Comparison of ENCODE assay signal across 27 cellular contexts in the genomic region with DNA sequence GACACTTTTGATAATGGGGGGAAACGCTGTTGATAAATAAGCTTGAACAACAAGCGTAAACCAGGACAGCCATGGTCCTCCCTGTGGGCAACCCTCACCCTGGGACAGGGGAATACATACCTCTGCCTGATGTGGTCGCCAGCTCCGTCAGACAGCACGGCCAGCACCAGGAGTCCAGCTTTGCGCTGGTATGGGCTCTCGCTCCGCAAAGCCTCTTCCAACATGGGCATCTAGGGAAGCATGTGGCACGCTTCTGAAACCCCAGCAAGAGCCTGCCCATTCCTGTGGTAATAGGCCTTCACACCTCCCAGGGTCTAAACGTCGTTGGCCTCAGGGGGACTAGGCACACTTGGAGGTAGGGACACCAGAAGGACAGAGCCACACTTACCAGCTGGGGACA. TPM values are rescaled to one million over a fixed set of nuclear protein-coding genes. Genes with fewer than 3 reads are reported as not detected.
"Had no signal": no experiment of that assay in that cellular context is flagged by ENCODE, and none has a peak within 500 bp of the region (broad histone marks: within the 10 kb centered on the region; RNA-seq: fewer than 3 reads in every experiment).

No MANE protein-coding gene starts in this region.

- H3K4me3 Mint-ChIP-seq: activated B cell treated with CpG ODN at 0.5 μM for 24 hours; activated CD4-positive, alpha-beta memory T cell treated with anti-CD3 and anti-CD28 coated beads, Interleukin-2, amount 10 ng/mL, durations not matched to agents 7 days and 5 days; activated T-helper 17 cell treated with anti-CD3 and anti-CD28 coated beads, Interleukin-2, amount 50 U/mL, for 72 hours; T-cell had no signal

- H3K9me3 ChIP-seq: adrenal gland, breast epithelium had no signal

- ATAC-seq: activated T-helper 17 cell treated with anti-CD3 and anti-CD28 coated beads, Interleukin-2, amount 50 U/mL, for 72 hours; K562; PC-3; T-cell had no signal

- H3K9me3 Mint-ChIP-seq: activated B cell treated with CpG ODN at 0.5 μM for 24 hours; activated CD4-positive, alpha-beta memory T cell treated with anti-CD3 and anti-CD28 coated beads, Interleukin-2, amount 10 ng/mL, durations not matched to agents 7 days and 5 days; activated naive CD4-positive, alpha-beta T cell treated with anti-CD3 and anti-CD28 coated beads for 36 hours; activated T-helper 17 cell treated with anti-CD3 and anti-CD28 coated beads, Interleukin-2, amount 50 U/mL, for 72 hours; T-cell had no signal

- H3K27ac ChIP-seq: adrenal gland, breast epithelium had no signal

- H3K27me3 Mint-ChIP-seq: activated B cell treated with CpG ODN at 0.5 μM for 24 hours; activated CD4-positive, alpha-beta memory T cell treated with anti-CD3 and anti-CD28 coated beads, Interleukin-2, amount 10 ng/mL, durations not matched to agents 7 days and 5 days; activated naive CD8-positive, alpha-beta T cell; activated T-helper 17 cell treated with anti-CD3 and anti-CD28 coated beads, Interleukin-2, amount 50 U/mL, for 72 hours; T-cell had no signal

- H3K4me3 ChIP-seq: adrenal gland, breast epithelium, K562 had no signal

- H3K27me3 ChIP-seq: adrenal gland, breast epithelium had no signal

- H3K27ac Mint-ChIP-seq: activated B cell treated with CpG ODN at 0.5 μM for 24 hours; activated CD4-positive, alpha-beta memory T cell treated with anti-CD3 and anti-CD28 coated beads, Interleukin-2, amount 10 ng/mL, durations not matched to agents 7 days and 5 days; activated naive CD4-positive, alpha-beta T cell treated with anti-CD3 and anti-CD28 coated beads for 36 hours; activated naive CD8-positive, alpha-beta T cell; activated T-helper 17 cell treated with anti-CD3 and anti-CD28 coated beads, Interleukin-2, amount 50 U/mL, for 72 hours; T-cell had no signal

- DNase-seq: activated B cell treated with CpG ODN at 0.5 μM for 24 hours; activated CD4-positive, alpha-beta memory T cell treated with anti-CD3 and anti-CD28 coated beads, Interleukin-2, amount 10 ng/mL, durations not matched to agents 7 days and 5 days; activated CD4-positive, alpha-beta T cell treated with anti-CD3 and anti-CD28 coated beads for 1 hour; activated CD4-positive, alpha-beta T cell treated with anti-CD3 and anti-CD28 coated beads, Interleukin-2, amount 50 U/mL, for 1 hour; activated gamma-delta T cell; activated naive CD4-positive, alpha-beta T cell treated with anti-CD3 and anti-CD28 coated beads for 36 hours; activated T-cell treated with anti-CD3 and anti-CD28 coated beads, Interleukin-2, amount 50 U/mL, for 48 hours; adrenal gland; caudate nucleus; Karpas-422; MM.1S; NCI-H1105; NCI-H1436; NCI-H1694 treated with DMSO at 0.1 percent for 48 hours; NCI-H2029 treated with DMSO at 0.1 percent for 48 hours; NCI-H446; NCI-H524; PC-3; SIG-M5; T-cell; T-helper 2 cell; T1000 had no signal

RNA-seq across cellular contexts. Expression of a gene that starts 19.8 kb away (rescaled TPM):
- total RNA-seq: activated naive CD4-positive, alpha-beta T cell treated with anti-CD3 and anti-CD28 coated beads for 36 hours; K562 had no signal
- polyA plus RNA-seq: aorta had no signal
